In genomic region chr22:46970411-46971123, GRCh38 we compare ENCODE assay signal across 1 cellular context.
TF ChIP-seq lines count a peak whose summit lies in the region.

No MANE protein-coding gene starts in this region.

TF ChIP-seq in WTC11, 78 proteins besides CTCF, POLR2A, EP300 and RAD21 (continued from another document):
- no peak for TF ChIP-seq MXD4 (CRISPR knock-in tag; IDR thresholded peaks at IDR 0.05; ENCODE audit: borderline replicate concordance)
